13 cellular contexts compared by ENCODE assay signal in genomic region chr5:80103375-80103774, GRCh38.
"Had no signal": no experiment of that assay in that cellular context is flagged by ENCODE, and none has a peak within 500 bp of the region (broad histone marks: within the 10 kb centered on the region; RNA-seq: fewer than 3 reads in every experiment).

No MANE protein-coding gene starts in this region.

- H3K9me3 Mint-ChIP-seq: activated naive CD4-positive, alpha-beta T cell treated with anti-CD3 and anti-CD28 coated beads, Interleukin-2, amount 50 U/mL, for 24 hours had no signal

- H3K36me3 Mint-ChIP-seq: WTC11 had no signal

- H3K4me3 Mint-ChIP-seq: activated naive CD4-positive, alpha-beta T cell treated with anti-CD3 and anti-CD28 coated beads, Interleukin-2, amount 50 U/mL, for 24 hours; T-helper 17 cell; WTC11 had no signal

- H3K27ac Mint-ChIP-seq: activated naive CD4-positive, alpha-beta T cell treated with anti-CD3 and anti-CD28 coated beads, Interleukin-2, amount 50 U/mL, for 24 hours; WTC11 had no signal

- H3K27me3 ChIP-seq: brain microvascular endothelial cell, esophagus muscularis mucosa had no signal

- H3K4me3 ChIP-seq: esophagus muscularis mucosa had no signal

- H3K27ac ChIP-seq: brain microvascular endothelial cell, esophagus muscularis mucosa had no signal

- DNase-seq: activated CD4-positive, alpha-beta T cell treated with anti-CD3 and anti-CD28 coated beads for 48 hours; activated CD8-positive, alpha-beta memory T cell treated with anti-CD3 and anti-CD28 coated beads for 24 hours; activated T-cell treated with anti-CD3 and anti-CD28 coated beads for 4 hours; brain microvascular endothelial cell; foreskin fibroblast; left colon; mammary epithelial cell; stimulated activated CD4-positive, alpha-beta T cell treated with anti-CD3 and anti-CD28 coated beads, Interleukin-12 subunit alpha, Interleukin-12 subunit beta, amount 100 ng/mL, for 4 hours; stimulated activated naive CD4-positive, alpha-beta T cell treated with Interleukin-2 at 50 U/mL for 16 hours; T-helper 17 cell had no signal

- ATAC-seq: left colon, T-helper 17 cell, WTC11 had no signal

- H3K9me3 ChIP-seq: esophagus muscularis mucosa had no signal

- H3K27me3 Mint-ChIP-seq: activated naive CD4-positive, alpha-beta T cell treated with anti-CD3 and anti-CD28 coated beads, Interleukin-2, amount 50 U/mL, for 24 hours; T-helper 17 cell had no signal

- H3K36me3 ChIP-seq: brain microvascular endothelial cell, esophagus muscularis mucosa had no signal
